Comparison of ENCODE assay signal across 8 cellular contexts in the genomic region with DNA sequence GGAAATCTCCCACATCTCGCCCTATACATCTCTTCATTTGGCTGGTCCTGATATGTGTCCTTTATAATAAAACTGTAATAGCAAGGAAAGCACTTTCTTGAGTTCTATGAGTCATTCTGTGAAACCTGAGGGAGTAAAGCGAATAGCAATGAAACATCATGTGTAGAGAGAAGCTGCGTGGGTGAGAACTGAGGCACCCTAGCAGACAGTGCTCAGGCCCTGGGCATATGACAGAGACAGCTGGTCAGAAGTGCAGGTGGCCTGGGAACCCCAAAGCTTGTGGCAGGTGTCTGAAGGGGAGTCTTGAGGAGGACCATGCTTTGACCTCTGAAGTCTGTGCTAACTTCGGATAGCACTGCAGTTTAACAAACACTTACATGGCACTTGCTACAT. TPM values are rescaled to one million over a fixed set of nuclear protein-coding genes. Genes with fewer than 3 reads are reported as not detected.
DNase-seq lines count a peak whose midpoint lies in the region; ATAC-seq lines count a peak whose summit lies in the region.

No MANE protein-coding gene starts in this region.

- H3K4me3 Mint-ChIP-seq in activated naive CD4-positive, alpha-beta T cell treated with anti-CD3 and anti-CD28 coated beads for 36 hours = peak overlapping the region; percentile 90

- CTCF ChIA-PET in activated naive CD4-positive, alpha-beta T cell treated with anti-CD3 and anti-CD28 coated beads for 36 hours (lab: Charles Lee) = interaction anchor here (0.7 to 2.7 kb wide), 4 partner anchors 9 to 160 kb away, joined by 3 to 13 read pairs (median 3); a partner anchor contains a TSS

- peaks cover 21% of the 10 kb centered on the region for H3K4me1 Mint-ChIP-seq in activated naive CD4-positive, alpha-beta T cell treated with anti-CD3 and anti-CD28 coated beads for 36 hours (ENCODE audit: low read depth)

- H3K36me3 Mint-ChIP-seq in activated naive CD4-positive, alpha-beta T cell treated with anti-CD3 and anti-CD28 coated beads for 36 hours (ENCODE audit: low read depth) = no peaks in the 10 kb centered on the region

- intact Hi-C loops in activated naive CD4-positive, alpha-beta T cell treated with anti-CD3 and anti-CD28 coated beads for 36 hours (cut with micrococcal nuclease) = loop anchor here (2.0 kb wide), 2 partner anchors 49 to 153 kb away; no protein-coding TSS in a partner anchor

- ATAC-seq in HG03139 (IDR thresholded peaks at IDR 0.05; ENCODE audit: unreplicated experiment) = peak; percentile 20

- peak overlapping the region; percentile 92 for H3K27ac Mint-ChIP-seq in activated naive CD4-positive, alpha-beta T cell treated with anti-CD3 and anti-CD28 coated beads for 36 hours

- no peaks in the 10 kb centered on the region for H3K27me3 Mint-ChIP-seq in activated naive CD4-positive, alpha-beta T cell treated with anti-CD3 and anti-CD28 coated beads for 36 hours (ENCODE audit: low read depth)

- no peaks in the 10 kb centered on the region for H3K9me3 Mint-ChIP-seq in activated naive CD4-positive, alpha-beta T cell treated with anti-CD3 and anti-CD28 coated beads for 36 hours

- DNase-seq in activated CD8-positive, alpha-beta memory T cell treated with anti-CD3 and anti-CD28 coated beads for 24 hours = peak; percentile 65
- no peak for DNase-seq in activated CD8-positive, alpha-beta memory T cell treated with anti-CD3 and anti-CD28 coated beads, Interleukin-2, amount 50 U/mL, for 4 hours
- DNase-seq in activated naive CD4-positive, alpha-beta T cell treated with anti-CD3 and anti-CD28 coated beads for 36 hours = peak; percentile 61
- peak; percentile 29 to 34 for DNase-seq in stimulated activated CD8-positive, alpha-beta memory T cell treated with anti-CD3 and anti-CD28 coated beads, Interleukin-15, amount 100 ng/mL, for 48 hours (ENCODE audit: low read depth in 2 of 2)
- DNase-seq in AML-193 (lab: John Stamatoyannopoulos, UW) (no peak), NCI-H526 treated with DMSO at 0.1 percent for 48 hours (lab: John Stamatoyannopoulos, UW) (no peak), NCI-H2196 treated with DMSO at 0.1 percent for 48 hours (lab: John Stamatoyannopoulos, UW; ENCODE audit: unreplicated experiment) (no peak)

RNA-seq across cellular contexts. Expression of a gene that starts 1.3 kb away (rescaled TPM):
- total RNA-seq in activated naive CD4-positive, alpha-beta T cell treated with anti-CD3 and anti-CD28 coated beads for 36 hours = 10 to 100 TPM; 20.8 to 22.2 TPM

RNA-seq across cellular contexts. Expression of a gene that starts 36.8 kb away (rescaled TPM):
- 10 to 100 TPM; 65.2 to 71.2 TPM for total RNA-seq in activated naive CD4-positive, alpha-beta T cell treated with anti-CD3 and anti-CD28 coated beads for 36 hours

Comparison
In these comparisons a context has a peak if more than half of its experiments do, and no peak if none do; other contexts are left out.
1. DNase-seq: peak in activated CD8-positive, alpha-beta memory T cell treated with anti-CD3 and anti-CD28 coated beads for 24 hours (single experiment), activated naive CD4-positive, alpha-beta T cell treated with anti-CD3 and anti-CD28 coated beads for 36 hours (single experiment) and stimulated activated CD8-positive, alpha-beta memory T cell treated with anti-CD3 and anti-CD28 coated beads, Interleukin-15, amount 100 ng/mL, for 48 hours (2 of 2); none in activated CD8-positive, alpha-beta memory T cell treated with anti-CD3 and anti-CD28 coated beads, Interleukin-2, amount 50 U/mL, for 4 hours (single experiment), AML-193 (0 of 2), NCI-H526 treated with DMSO at 0.1 percent for 48 hours (single experiment) and NCI-H2196 treated with DMSO at 0.1 percent for 48 hours (single experiment).